Comparison of ENCODE assay signal across 10 cellular contexts in genomic region chr4:43244688-43245382, GRCh38.
DNase-seq lines count a peak whose midpoint lies in the region; ATAC-seq and TF ChIP-seq lines count a peak whose summit lies in the region.
"Had no signal": no experiment of that assay in that cellular context is flagged by ENCODE, and none has a peak within 500 bp of the region (broad histone marks: within the 10 kb centered on the region; RNA-seq: fewer than 3 reads in every experiment).

No MANE protein-coding gene starts in this region.

- no peak overlapping the region for H3K4me3 Mint-ChIP-seq in stimulated activated effector memory CD8-positive, alpha-beta T cell treated with anti-CD3 and anti-CD28 coated beads, Interleukin-12 subunit alpha, Interleukin-12 subunit beta, amount 100 ng/mL, for 72 hours
- H3K4me3 Mint-ChIP-seq: activated T-cell treated with anti-CD3 and anti-CD28 coated beads, Interleukin-2, amount 50 U/mL, for 72 hours had no signal

- TF ChIP-seq CTCF in omental fat pad (IDR thresholded peaks at IDR 0.05), result no peak

- peaks cover 15% of the 10 kb centered on the region for H3K9me3 Mint-ChIP-seq in stimulated activated effector memory CD8-positive, alpha-beta T cell treated with anti-CD3 and anti-CD28 coated beads, Interleukin-12 subunit alpha, Interleukin-12 subunit beta, amount 100 ng/mL, for 72 hours

- H3K4me1 Mint-ChIP-seq in stimulated activated effector memory CD8-positive, alpha-beta T cell treated with anti-CD3 and anti-CD28 coated beads, Interleukin-12 subunit alpha, Interleukin-12 subunit beta, amount 100 ng/mL, for 72 hours, result no peaks in the 10 kb centered on the region

- no peak overlapping the region for H3K27ac Mint-ChIP-seq in stimulated activated effector memory CD8-positive, alpha-beta T cell treated with anti-CD3 and anti-CD28 coated beads, Interleukin-12 subunit alpha, Interleukin-12 subunit beta, amount 100 ng/mL, for 72 hours
- H3K27ac Mint-ChIP-seq: activated T-cell treated with anti-CD3 and anti-CD28 coated beads, Interleukin-2, amount 50 U/mL, for 72 hours had no signal

- peak; percentile 98 for ATAC-seq in GM18517 (IDR thresholded peaks at IDR 0.05; ENCODE audit: unreplicated experiment)
- ATAC-seq in GM21381 (IDR thresholded peaks at IDR 0.05; ENCODE audit: unreplicated experiment), result peak; percentile 97
- peak; percentile 98 for ATAC-seq in HG02981 (IDR thresholded peaks at IDR 0.05; ENCODE audit: unreplicated experiment)
- ATAC-seq in omental fat pad (ENCODE audit: low FRiP score), result no peak
- ATAC-seq in stimulated activated effector memory CD8-positive, alpha-beta T cell treated with anti-CD3 and anti-CD28 coated beads, Interleukin-12 subunit alpha, Interleukin-12 subunit beta, amount 100 ng/mL, for 72 hours, result no peak
- ATAC-seq: activated T-cell treated with anti-CD3 and anti-CD28 coated beads, Interleukin-2, amount 50 U/mL, for 72 hours had no signal

- no peaks in the 10 kb centered on the region for H3K36me3 Mint-ChIP-seq in stimulated activated effector memory CD8-positive, alpha-beta T cell treated with anti-CD3 and anti-CD28 coated beads, Interleukin-12 subunit alpha, Interleukin-12 subunit beta, amount 100 ng/mL, for 72 hours

- peak; percentile 9 for DNase-seq in M059J (ENCODE audit: low read depth)
- DNase-seq in omental fat pad (ENCODE audit: low spot score), result no peak
- DNase-seq in HuH-7 (ENCODE audit: low spot score), result no peak
- no peak for DNase-seq in stimulated activated effector memory CD8-positive, alpha-beta T cell treated with anti-CD3 and anti-CD28 coated beads, Interleukin-12 subunit alpha, Interleukin-12 subunit beta, amount 100 ng/mL, for 72 hours (ENCODE audit: low spot score in 2 of 2)
- DNase-seq in activated CD4-positive, alpha-beta T cell treated with anti-CD3 and anti-CD28 coated beads for 4 hours, result no peak
- DNase-seq: activated T-cell treated with anti-CD3 and anti-CD28 coated beads, Interleukin-2, amount 50 U/mL, for 72 hours; NCI-H187 treated with DMSO at 0.1 percent for 48 hours had no signal

Comparison
In these comparisons a context has a peak if more than half of its experiments do, and no peak if none do; other contexts are left out.
1. ATAC-seq: peak in GM18517 (single experiment), GM21381 (single experiment) and HG02981 (single experiment); none in omental fat pad (single experiment) and stimulated activated effector memory CD8-positive, alpha-beta T cell treated with anti-CD3 and anti-CD28 coated beads, Interleukin-12 subunit alpha, Interleukin-12 subunit beta, amount 100 ng/mL, for 72 hours (single experiment).